ENCODE assay signal across 36 cellular contexts in the genomic region with DNA sequence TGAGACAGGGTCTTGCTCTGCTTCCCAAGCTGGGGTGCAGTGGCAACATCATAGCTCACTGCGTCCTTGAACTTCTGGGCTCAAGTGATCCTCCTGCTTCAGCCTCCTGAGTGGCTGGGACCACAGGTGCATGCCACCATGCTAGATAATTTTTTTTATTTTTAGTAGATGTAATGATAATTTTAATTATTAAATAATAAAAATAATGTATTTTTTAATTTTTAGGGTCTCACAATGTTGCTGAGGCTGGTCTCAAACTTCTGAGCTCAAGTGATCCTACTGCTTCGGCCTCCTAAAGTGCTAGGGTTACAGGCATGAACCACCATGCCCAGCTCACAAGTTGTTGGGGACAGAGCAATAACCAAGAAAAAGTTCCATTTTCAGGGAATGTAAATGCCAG.
"Had no signal": no experiment of that assay in that cellular context is flagged by ENCODE, and none has a peak within 500 bp of the region (broad histone marks: within the 10 kb centered on the region; RNA-seq: fewer than 3 reads in every experiment).

No MANE protein-coding gene starts in this region.

- H3K9me3 ChIP-seq: adrenal gland, body of pancreas, breast epithelium had no signal

- ATAC-seq: activated CD4-positive, alpha-beta T cell treated with anti-CD3 and anti-CD28 coated beads for 36 hours; activated CD4-positive, CD25-positive, alpha-beta regulatory T cell treated with anti-CD3 and anti-CD28 coated beads, Interleukin-2, amount 50 U/mL, for 24 hours; activated CD8-positive, alpha-beta memory T cell treated with anti-CD3 and anti-CD28 coated beads, Interleukin-2, amount 10 ng/mL, durations not matched to agents 7 days and 5 days; activated CD8-positive, alpha-beta T cell treated with anti-CD3 and anti-CD28 coated beads, Interleukin-2, amount 10 ng/mL, durations not matched to agents 7 days and 5 days; activated naive CD4-positive, alpha-beta T cell treated with anti-CD3 and anti-CD28 coated beads, Interleukin-2, amount 50 U/mL, for 72 hours; body of pancreas had no signal

- H3K36me3 Mint-ChIP-seq: activated CD8-positive, alpha-beta memory T cell treated with anti-CD3 and anti-CD28 coated beads, Interleukin-2, amount 10 ng/mL, durations not matched to agents 7 days and 5 days; activated naive CD4-positive, alpha-beta T cell treated with anti-CD3 and anti-CD28 coated beads, Interleukin-2, amount 50 U/mL, for 72 hours; activated naive CD8-positive, alpha-beta T cell treated with anti-CD3 and anti-CD28 coated beads for 36 hours had no signal

- H3K27ac Mint-ChIP-seq: activated CD4-positive, alpha-beta memory T cell treated with anti-CD3 and anti-CD28 coated beads, Interleukin-2, amount 10 ng/mL, durations not matched to agents 7 days and 5 days; activated CD4-positive, alpha-beta T cell treated with anti-CD3 and anti-CD28 coated beads for 36 hours; activated CD4-positive, alpha-beta T cell treated with anti-CD3 and anti-CD28 coated beads, Interleukin-2, amount 10 ng/mL, durations not matched to agents 7 days and 5 days; activated CD8-positive, alpha-beta memory T cell treated with anti-CD3 and anti-CD28 coated beads, Interleukin-2, amount 10 ng/mL, durations not matched to agents 7 days and 5 days; activated CD8-positive, alpha-beta T cell treated with anti-CD3 and anti-CD28 coated beads, Interleukin-2, amount 10 ng/mL, durations not matched to agents 7 days and 5 days; activated naive CD4-positive, alpha-beta T cell treated with anti-CD3 and anti-CD28 coated beads for 36 hours; activated naive CD4-positive, alpha-beta T cell treated with anti-CD3 and anti-CD28 coated beads, Interleukin-2, amount 50 U/mL, for 72 hours; activated naive CD8-positive, alpha-beta T cell treated with anti-CD3 and anti-CD28 coated beads for 36 hours; activated T-cell treated with anti-CD3 and anti-CD28 coated beads, Interleukin-2, amount 50 U/mL, for 24 hours; T-helper 1 cell treated with Interleukin-12 subunit alpha and Interleukin-12 subunit beta and Interleukin-4 antibody, amounts not matched to agents 30 μg/mL and 1 μg/mL, for 36 hours; T-helper 2 cell treated with Interferon-gamma antibody and Interleukin-4, amounts not matched to agents 5 μg/mL and 100 μg/mL, for 36 hours had no signal

- H3K4me3 ChIP-seq: adrenal gland, body of pancreas, breast epithelium had no signal

- H3K27me3 Mint-ChIP-seq: activated CD4-positive, alpha-beta T cell treated with anti-CD3 and anti-CD28 coated beads, Interleukin-2, amount 10 ng/mL, durations not matched to agents 7 days and 5 days had no signal

- DNase-seq: activated CD4-positive, alpha-beta memory T cell treated with anti-CD3 and anti-CD28 coated beads, Interleukin-2, amount 10 ng/mL, durations not matched to agents 7 days and 5 days; activated CD4-positive, alpha-beta T cell treated with anti-CD3 and anti-CD28 coated beads for 1 hour; activated CD4-positive, alpha-beta T cell treated with anti-CD3 and anti-CD28 coated beads for 36 hours; activated CD4-positive, alpha-beta T cell treated with anti-CD3 and anti-CD28 coated beads for 48 hours; activated CD4-positive, alpha-beta T cell treated with anti-CD3 and anti-CD28 coated beads, Interleukin-2, amount 10 ng/mL, durations not matched to agents 7 days and 5 days; activated CD4-positive, alpha-beta T cell treated with anti-CD3 and anti-CD28 coated beads, Interleukin-2, amount 50 U/mL, for 48 hours; activated CD4-positive, CD25-positive, alpha-beta regulatory T cell; activated CD8-positive, alpha-beta memory T cell treated with anti-CD3 and anti-CD28 coated beads for 24 hours; activated CD8-positive, alpha-beta memory T cell treated with anti-CD3 and anti-CD28 coated beads, Interleukin-2, amount 10 ng/mL, durations not matched to agents 7 days and 5 days; activated CD8-positive, alpha-beta memory T cell treated with anti-CD3 and anti-CD28 coated beads, Interleukin-2, amount 50 U/mL, for 48 hours; activated CD8-positive, alpha-beta T cell treated with anti-CD3 and anti-CD28 coated beads, Interleukin-2, amount 10 ng/mL, durations not matched to agents 7 days and 5 days; activated effector memory CD4-positive, alpha-beta T cell treated with anti-CD3 and anti-CD28 coated beads, Interleukin-2, amount 50 U/mL, for 16 hours; activated gamma-delta T cell treated with Interleukin-2 at 50 U/mL for 16 hours; activated naive CD4-positive, alpha-beta T cell; activated naive CD4-positive, alpha-beta T cell treated with anti-CD3 and anti-CD28 coated beads for 36 hours; activated naive CD4-positive, alpha-beta T cell treated with anti-CD3 and anti-CD28 coated beads, Interleukin-2, amount 50 U/mL, for 16 hours; activated naive CD8-positive, alpha-beta T cell treated with anti-CD3 and anti-CD28 coated beads for 36 hours; activated T-cell treated with anti-CD3 and anti-CD28 coated beads, Interleukin-2, amount 50 U/mL, for 24 hours; activated T-cell treated with anti-CD3 and anti-CD28 coated beads, Interleukin-2, amount 50 U/mL, for 48 hours; adrenal gland; amniotic stem cell; aorta; body of pancreas; brain microvascular endothelial cell; cerebellar nuclear complex; SW 1271; T-helper 1 cell; T-helper 2 cell; T-helper 9 cell had no signal

- H3K27me3 ChIP-seq: adrenal gland, body of pancreas, brain microvascular endothelial cell, breast epithelium had no signal

- H3K36me3 ChIP-seq: adrenal gland, brain microvascular endothelial cell, breast epithelium had no signal

- H3K27ac ChIP-seq: adrenal gland, body of pancreas, brain microvascular endothelial cell, breast epithelium, VCaP had no signal

- H3K4me3 Mint-ChIP-seq: activated CD4-positive, alpha-beta memory T cell treated with anti-CD3 and anti-CD28 coated beads, Interleukin-2, amount 10 ng/mL, durations not matched to agents 7 days and 5 days; activated CD4-positive, alpha-beta T cell treated with anti-CD3 and anti-CD28 coated beads for 36 hours; activated CD4-positive, alpha-beta T cell treated with anti-CD3 and anti-CD28 coated beads, Interleukin-2, amount 10 ng/mL, durations not matched to agents 7 days and 5 days; activated CD8-positive, alpha-beta memory T cell treated with anti-CD3 and anti-CD28 coated beads, Interleukin-2, amount 10 ng/mL, durations not matched to agents 7 days and 5 days; activated CD8-positive, alpha-beta T cell treated with anti-CD3 and anti-CD28 coated beads, Interleukin-2, amount 10 ng/mL, durations not matched to agents 7 days and 5 days; activated naive CD4-positive, alpha-beta T cell treated with anti-CD3 and anti-CD28 coated beads for 36 hours; activated naive CD8-positive, alpha-beta T cell treated with anti-CD3 and anti-CD28 coated beads for 36 hours; activated T-cell treated with anti-CD3 and anti-CD28 coated beads, Interleukin-2, amount 50 U/mL, for 24 hours; central memory CD8-positive, alpha-beta T cell; T-helper 1 cell treated with Interleukin-12 subunit alpha and Interleukin-12 subunit beta and Interleukin-4 antibody, amounts not matched to agents 30 μg/mL and 1 μg/mL, for 36 hours; T-helper 2 cell treated with Interferon-gamma antibody and Interleukin-4, amounts not matched to agents 5 μg/mL and 100 μg/mL, for 36 hours had no signal

- H3K4me1 ChIP-seq: adrenal gland, body of pancreas, breast epithelium had no signal

- H3K9me3 Mint-ChIP-seq: activated CD4-positive, alpha-beta memory T cell treated with anti-CD3 and anti-CD28 coated beads, Interleukin-2, amount 10 ng/mL, durations not matched to agents 7 days and 5 days; activated CD4-positive, alpha-beta T cell treated with anti-CD3 and anti-CD28 coated beads, Interleukin-2, amount 10 ng/mL, durations not matched to agents 7 days and 5 days; activated naive CD4-positive, alpha-beta T cell treated with anti-CD3 and anti-CD28 coated beads for 36 hours; activated naive CD4-positive, alpha-beta T cell treated with anti-CD3 and anti-CD28 coated beads, Interleukin-2, amount 50 U/mL, for 72 hours; activated naive CD8-positive, alpha-beta T cell treated with anti-CD3 and anti-CD28 coated beads for 36 hours; activated T-cell treated with anti-CD3 and anti-CD28 coated beads, Interleukin-2, amount 50 U/mL, for 24 hours; central memory CD8-positive, alpha-beta T cell; T-helper 1 cell treated with Interleukin-12 subunit alpha and Interleukin-12 subunit beta and Interleukin-4 antibody, amounts not matched to agents 30 μg/mL and 1 μg/mL, for 36 hours; T-helper 2 cell treated with Interferon-gamma antibody and Interleukin-4, amounts not matched to agents 5 μg/mL and 100 μg/mL, for 36 hours had no signal

- H3K4me1 Mint-ChIP-seq: activated CD4-positive, alpha-beta memory T cell treated with anti-CD3 and anti-CD28 coated beads, Interleukin-2, amount 10 ng/mL, durations not matched to agents 7 days and 5 days; activated CD4-positive, alpha-beta T cell treated with anti-CD3 and anti-CD28 coated beads for 36 hours; activated CD4-positive, alpha-beta T cell treated with anti-CD3 and anti-CD28 coated beads, Interleukin-2, amount 10 ng/mL, durations not matched to agents 7 days and 5 days; activated CD8-positive, alpha-beta memory T cell treated with anti-CD3 and anti-CD28 coated beads, Interleukin-2, amount 10 ng/mL, durations not matched to agents 7 days and 5 days; activated naive CD8-positive, alpha-beta T cell treated with anti-CD3 and anti-CD28 coated beads for 36 hours; central memory CD8-positive, alpha-beta T cell had no signal
